Comparison of ENCODE assay signal across 10 cellular contexts in genomic region chr3:127067116-127067910, GRCh38.
"Had no signal": no experiment of that assay in that cellular context is flagged by ENCODE, and none has a peak within 500 bp of the region (broad histone marks: within the 10 kb centered on the region; RNA-seq: fewer than 3 reads in every experiment).

No MANE protein-coding gene starts in this region.

- ATAC-seq: right lobe of liver; stimulated activated naive CD8-positive, alpha-beta T cell treated with anti-CD3 and anti-CD28 coated beads, Interleukin-15, amount 100 ng/mL, for 72 hours had no signal

- DNase-seq: activated CD4-positive, alpha-beta T cell treated with anti-CD3 and anti-CD28 coated beads, Interleukin-2, amount 10 ng/mL, durations not matched to agents 7 days and 5 days; activated CD4-positive, CD25-positive, alpha-beta regulatory T cell; activated T-cell treated with anti-CD3 and anti-CD28 coated beads for 4 hours; anterior cingulate cortex; esophagus squamous epithelium; foreskin fibroblast; stimulated activated CD4-positive, alpha-beta T cell treated with anti-CD3 and anti-CD28 coated beads, Interleukin-4, amount 100 ng/mL, for 1 hour; stimulated activated naive CD8-positive, alpha-beta T cell treated with anti-CD3 and anti-CD28 coated beads, Interleukin-15, amount 100 ng/mL, for 72 hours; testis had no signal
